Comparison of ENCODE assay signal across 19 cellular contexts in the genomic region with DNA sequence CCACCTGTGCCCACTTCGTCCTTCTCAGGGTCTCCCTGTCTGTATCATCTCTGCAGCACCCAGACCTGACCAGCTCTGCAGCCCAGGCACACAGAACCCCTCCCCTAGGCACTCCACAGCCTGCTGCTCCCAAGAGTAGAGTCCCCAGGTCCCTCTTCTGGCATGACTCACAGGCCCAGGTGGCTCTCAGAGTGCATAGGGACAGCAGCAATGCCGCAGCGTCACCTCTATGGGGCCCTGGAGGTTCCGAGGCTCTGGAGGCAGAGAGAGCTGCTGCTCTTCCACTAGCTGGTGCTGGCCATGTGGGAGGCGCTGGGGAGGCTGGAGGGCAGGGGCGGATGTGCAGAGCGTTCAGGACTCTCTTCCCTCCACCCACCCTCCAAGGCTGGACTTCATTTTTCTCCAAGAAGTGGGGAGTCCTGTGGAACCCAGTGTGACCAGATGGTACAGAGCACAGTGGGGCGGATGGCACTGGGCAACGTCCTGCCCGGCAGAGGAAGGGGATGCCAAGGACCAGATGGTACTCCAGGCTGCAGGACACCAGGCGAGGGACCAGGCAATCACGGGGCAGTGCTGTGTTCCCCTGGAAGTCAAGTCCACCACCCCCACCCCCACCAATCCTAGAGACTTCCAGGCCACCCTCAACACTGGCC.
DNase-seq lines count a peak whose midpoint lies in the region; TF ChIP-seq lines count a peak whose summit lies in the region.
"Had no signal": no experiment of that assay in that cellular context is flagged by ENCODE, and none has a peak within 500 bp of the region (broad histone marks: within the 10 kb centered on the region; RNA-seq: fewer than 3 reads in every experiment).

No MANE protein-coding gene starts in this region.

- peaks cover 0 to 5% of the 10 kb centered on the region in 2 experiments; a peak in 3 of 5 replicates for H3K9me3 Mint-ChIP-seq in H9
- H3K9me3 Mint-ChIP-seq: CD8-positive, alpha-beta T cell had no signal

- no peak overlapping the region for H4K8ac ChIP-seq in H9 (replicated peaks; ENCODE audit: insufficient read length, low read depth, low read length)
- no peak overlapping the region for H4K8ac ChIP-seq in neuronal stem cell (ENCODE audit: low read depth, low read length)

- H4K5ac ChIP-seq in H9 (ENCODE audit: insufficient read length, low read depth, low read length): no peak overlapping the region

- peaks cover 3% of the 10 kb centered on the region for H4K20me1 ChIP-seq in H9 (ENCODE audit: control insufficient read depth, insufficient read depth, insufficient read length)

- DNase-seq in H9 (peak; percentile 52), WERI-Rb-1 (peak; percentile 37), cerebellum (ENCODE audit: low spot score) (peak; percentile 91), neuronal stem cell (ENCODE audit: low spot score) (no peak), SKM-1 (lab: John Stamatoyannopoulos, UW; ENCODE audit: unreplicated experiment) (no peak), NCI-H1092 (lab: John Stamatoyannopoulos, UW) (no peak), DMS 273 treated with DMSO at 0.1 percent for 48 hours (lab: John Stamatoyannopoulos, UW) (no peak)
- DNase-seq in stimulated activated CD4-positive, alpha-beta T cell treated with anti-CD3 and anti-CD28 coated beads, Interleukin-12 subunit alpha, Interleukin-12 subunit beta, amount 100 ng/mL, for 4 hours: no peak
- DNase-seq: CD8-positive, alpha-beta T cell; GF-D8; NCI-H1105; NCI-H146; NCI-H2029; NCI-H446 treated with DMSO at 0.1 percent for 48 hours; NCI-H748 treated with DMSO at 0.1 percent for 48 hours; SIG-M5; SK-N-SH had no signal

- H3K23ac ChIP-seq in H9 (ENCODE audit: insufficient read length, low read depth, low read length): no peak overlapping the region
- H3K23ac ChIP-seq in neuronal stem cell (ENCODE audit: low read depth, low read length, poor library complexity): peak overlapping the region; percentile 43

- H3K27ac ChIP-seq in H9 (ENCODE audit: insufficient read length, low read depth, low read length): no peak overlapping the region
- H3K27ac ChIP-seq in WERI-Rb-1: no peak overlapping the region
- no peak overlapping the region for H3K27ac ChIP-seq in neuronal stem cell (replicated peaks; ENCODE audit: low read length)
- H3K27ac ChIP-seq: KMS-11 had no signal

- H2AK5ac ChIP-seq in H9 (ENCODE audit: insufficient read length, low read length): no peak overlapping the region
- H2AK5ac ChIP-seq in neuronal stem cell (ENCODE audit: low read depth, low read length): peak overlapping the region; percentile 62

- no peaks in the 10 kb centered on the region for H3K4me1 ChIP-seq in H9 (ENCODE audit: insufficient read depth, low read length)
- no peaks in the 10 kb centered on the region for H3K4me1 ChIP-seq in neuronal stem cell (ENCODE audit: control insufficient read depth in 2 of 2, insufficient read depth in 1 of 2, low read depth in 1 of 2, low read length in 2 of 2)
- H3K4me1 ChIP-seq: HAP-1 had no signal

- H3K14ac ChIP-seq in H9 (ENCODE audit: insufficient read depth, low read length) (no peak overlapping the region; the same call in 1 of the 2 replicates), neuronal stem cell (ENCODE audit: low read length) (peak overlapping the region; percentile 59)

- H3K4ac ChIP-seq in H9 (ENCODE audit: low read depth, low read length): no peak overlapping the region
- no peak overlapping the region for H3K4ac ChIP-seq in neuronal stem cell (ENCODE audit: low read length)

- no peak overlapping the region for H3T11ph ChIP-seq in H9 (ENCODE audit: low read length)

- no peak overlapping the region for H2BK20ac ChIP-seq in H9 (ENCODE audit: low read depth, low read length, poor library complexity, severe bottlenecking)

- no peaks in the 10 kb centered on the region for H3K9me3 ChIP-seq in H9 (ENCODE audit: control insufficient read depth, low read depth, low read length)
- no peaks in the 10 kb centered on the region for H3K9me3 ChIP-seq in WERI-Rb-1 (ENCODE audit: severe bottlenecking)
- H3K9me3 ChIP-seq in neuronal stem cell (replicated peaks in 1 of 2; ENCODE audit: control insufficient read depth in 2 of 2, insufficient read depth in 1 of 2, low read depth in 1 of 2, low read length in 2 of 2): no peaks in the 10 kb centered on the region
- H3K9me3 ChIP-seq: HAP-1, SK-N-SH had no signal

- H3K56ac ChIP-seq in H9 (ENCODE audit: insufficient read length, low read depth, low read length): no peak overlapping the region

- H2BK5ac ChIP-seq in H9 (ENCODE audit: insufficient read length, low read length) (no peak overlapping the region), neuronal stem cell (ENCODE audit: low read length) (peak overlapping the region; percentile 6)

- H3K4me3 ChIP-seq in WERI-Rb-1 (ENCODE audit: low read depth, low read length): no peak overlapping the region
- H3K4me3 ChIP-seq in neuronal stem cell (ENCODE audit: low read length in 2 of 2): no peak overlapping the region
- H3K4me3 ChIP-seq: HAP-1 had no signal

- no peaks in the 10 kb centered on the region for H3K79me2 ChIP-seq in H9 (ENCODE audit: insufficient read depth, low read length)

- no peaks in the 10 kb centered on the region for H3K4me1 Mint-ChIP-seq in H9

- H3K27me3 Mint-ChIP-seq in H9 (ENCODE audit: low read depth): peaks cover 8% of the 10 kb centered on the region

- H2BK15ac ChIP-seq in H9 (ENCODE audit: low read depth, low read length) (no peak overlapping the region), neuronal stem cell (ENCODE audit: low read length) (no peak overlapping the region)

- TF ChIP-seq CTCF in H9 (conservative IDR thresholded peaks at IDR 0.05): no peak
- no peak for TF ChIP-seq CTCF in WERI-Rb-1 (IDR thresholded peaks at IDR 0.05; ENCODE audit: low read depth, low read length)

- no peak overlapping the region for H3K18ac ChIP-seq in H9 (ENCODE audit: insufficient read length, low read depth, low read length)
- peak overlapping the region; percentile 56 for H3K18ac ChIP-seq in neuronal stem cell (ENCODE audit: low read length)

- H3K27ac Mint-ChIP-seq in H9: no peak overlapping the region; a peak in 1 of 7 replicates
- H3K27ac Mint-ChIP-seq: CD8-positive, alpha-beta T cell had no signal

- WGBS in H9 (ENCODE audit: extremely low coverage, insufficient read length, low lambda C conversion rate): no CpG with 5 or more reads among the region's 12 CpGs
- WGBS in neuronal stem cell (ENCODE audit: extremely low coverage in 2 of 2, insufficient read length in 2 of 2, insufficient replicate concordance in 1 of 2), 2 donors: no CpG with 5 or more reads among the region's 12 CpGs

- H3K23me2 ChIP-seq in H9 (ENCODE audit: insufficient read length, low read depth, low read length, poor library complexity, severe bottlenecking): no peaks in the 10 kb centered on the region

- H3K27me3 ChIP-seq in H9 (ENCODE audit: insufficient read depth, low read length) (no peaks in the 10 kb centered on the region), WERI-Rb-1 (ENCODE audit: insufficient read depth, low read depth, severe bottlenecking) (no peaks in the 10 kb centered on the region), neuronal stem cell (ENCODE audit: control insufficient read depth in 3 of 3, insufficient read depth in 3 of 3, low read depth in 1 of 3, low read length in 3 of 3) (no peaks in the 10 kb centered on the region)

- H3K36me3 ChIP-seq in WERI-Rb-1: peaks cover 4% of the 10 kb centered on the region
- H3K36me3 ChIP-seq in neuronal stem cell (replicated peaks in 1 of 2; ENCODE audit: control insufficient read depth in 2 of 2, insufficient read depth in 2 of 2, low read length in 2 of 2): no peaks in the 10 kb centered on the region
- H3K36me3 ChIP-seq: HAP-1 had no signal

- no peak overlapping the region for H3K4me2 ChIP-seq in H9 (ENCODE audit: insufficient read depth, insufficient read length, low read length)
- no peak overlapping the region for H3K4me2 ChIP-seq in neuronal stem cell (ENCODE audit: insufficient read depth, low read length, poor library complexity, severe bottlenecking)
- H3K4me2 ChIP-seq: KMS-11, SK-N-SH had no signal

- H4K91ac ChIP-seq in H9 (ENCODE audit: insufficient read length, low read depth, low read length): no peak overlapping the region
- H4K91ac ChIP-seq in neuronal stem cell (ENCODE audit: low read depth, low read length, poor library complexity): no peak overlapping the region

- H3K79me1 ChIP-seq in H9 (ENCODE audit: insufficient read depth, low read depth, low read length, poor library complexity, severe bottlenecking): no peaks in the 10 kb centered on the region
- H3K79me1 ChIP-seq in neuronal stem cell (ENCODE audit: low read depth, low read length): peaks cover 2% of the 10 kb centered on the region

- no peaks in the 10 kb centered on the region for H3K36me3 Mint-ChIP-seq in H9 (ENCODE audit: insufficient read depth in 1 of 3, low read depth in 3 of 3)
- H3K36me3 Mint-ChIP-seq: CD8-positive, alpha-beta T cell had no signal

- H3K9ac ChIP-seq in H9 (ENCODE audit: extremely low read depth, insufficient read length, low read length) (no peak overlapping the region), neuronal stem cell (ENCODE audit: low read depth, low read length, poor library complexity) (no peak overlapping the region)
- H3K9ac ChIP-seq: KMS-11, SK-N-SH had no signal

- no peak overlapping the region for H2AFZ ChIP-seq in H9 (ENCODE audit: low read length)
- H2AFZ ChIP-seq in neuronal stem cell (ENCODE audit: low read length): no peak overlapping the region

- H2BK120ac ChIP-seq in H9 (ENCODE audit: low read depth, low read length, poor library complexity, severe bottlenecking): no peak overlapping the region
- H2BK120ac ChIP-seq in neuronal stem cell (ENCODE audit: low read depth, low read length): no peak overlapping the region

- no peak overlapping the region for H3K4me3 Mint-ChIP-seq in H9
- H3K4me3 Mint-ChIP-seq: CD8-positive, alpha-beta T cell had no signal

- no peak overlapping the region for H2BK12ac ChIP-seq in H9 (ENCODE audit: insufficient read length, low read depth, low read length)
- H2BK12ac ChIP-seq in neuronal stem cell (ENCODE audit: low read length): no peak overlapping the region

Comparison
In these comparisons a context has a peak if more than half of its experiments do, and no peak if none do; other contexts are left out.
1. DNase-seq: peak in H9 (single experiment), WERI-Rb-1 (single experiment) and cerebellum (single experiment); none in neuronal stem cell (single experiment), SKM-1 (single experiment), NCI-H1092 (single experiment), stimulated activated CD4-positive, alpha-beta T cell treated with anti-CD3 and anti-CD28 coated beads, Interleukin-12 subunit alpha, Interleukin-12 subunit beta, amount 100 ng/mL, for 4 hours (single experiment) and DMS 273 treated with DMSO at 0.1 percent for 48 hours (single experiment).